In genomic region chrX:77953708-77954107, GRCh38 we compare ENCODE assay signal across 1 cellular context.
TF ChIP-seq lines count a peak whose summit lies in the region.

No MANE protein-coding gene starts in this region.

TF ChIP-seq in K562, 482 proteins besides CTCF, POLR2A, EP300 and RAD21:
- TF ChIP-seq SIRT6 (IDR thresholded peaks at IDR 0.05; ENCODE audit: low read depth, low read length) (no peak), PREB (CRISPR knock-in tag; IDR thresholded peaks at IDR 0.05) (no peak), MEIS2 (IDR thresholded peaks at IDR 0.05; ENCODE audit: partially characterized antibody) (no peak), RNF2 (IDR thresholded peaks at IDR 0.05) (no peak), XRCC4 (IDR thresholded peaks at IDR 0.05; ENCODE audit: extremely low read depth, insufficient read depth, insufficient read length) (no peak), EP400 (IDR thresholded peaks at IDR 0.05) (no peak), ZNF395 (CRISPR knock-in tag; IDR thresholded peaks at IDR 0.05) (no peak), MCM7 (IDR thresholded peaks at IDR 0.05) (no peak), KDM2B (CRISPR knock-in tag; IDR thresholded peaks at IDR 0.05) (no peak), CCNT2 (IDR thresholded peaks at IDR 0.05; ENCODE audit: borderline replicate concordance, extremely low read depth, insufficient read length, low read depth, low read length) (no peak), MITF (IDR thresholded peaks at IDR 0.05) (no peak), ZEB2 (IDR thresholded peaks at IDR 0.05) (no peak), TCF15 (CRISPR knock-in tag; IDR thresholded peaks at IDR 0.05) (no peak)
